Comparison of ENCODE assay signal across 4 cellular contexts in the genomic region with DNA sequence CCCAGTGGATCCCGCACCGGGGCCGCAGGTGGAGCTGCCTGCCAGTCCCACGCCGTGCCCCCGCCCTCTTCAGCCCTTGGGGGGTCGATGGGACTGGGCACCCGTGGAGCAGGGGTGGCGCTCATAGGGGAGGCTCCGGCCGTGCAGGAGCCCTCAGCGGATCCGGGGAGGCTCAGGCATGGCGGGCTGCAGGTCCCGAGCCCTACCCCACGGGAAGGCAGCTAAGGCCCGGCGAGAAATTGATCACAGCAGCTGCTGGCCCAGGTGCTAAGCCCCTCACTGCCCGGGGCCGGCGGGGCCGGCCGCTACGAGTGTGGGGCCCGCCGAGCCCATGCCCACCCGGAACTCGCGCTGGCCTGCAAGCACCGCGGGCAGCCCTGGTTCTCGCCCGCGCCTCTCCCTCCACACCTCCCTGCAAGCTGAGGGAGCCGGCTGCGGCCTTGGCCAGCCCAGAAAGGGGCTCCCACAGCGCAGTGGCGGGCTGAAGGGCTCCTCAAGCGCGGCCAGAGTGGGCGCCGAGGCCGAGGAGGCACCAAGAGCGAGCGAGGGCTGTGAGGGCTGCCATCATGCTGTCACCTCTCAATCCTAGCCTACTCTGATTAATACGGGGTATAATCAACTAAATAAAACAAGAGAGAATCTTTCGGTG. TPM values are rescaled to one million over a fixed set of nuclear protein-coding genes. Genes with fewer than 3 reads are reported as not detected.
DNase-seq lines count a peak whose midpoint lies in the region; TF ChIP-seq lines count a peak whose summit lies in the region.
"Not testable (repeated sequence)": the region's sequence is repeated elsewhere in the genome, so short reads cannot be mapped to it uniquely, and the experiment has no call there.

No MANE protein-coding gene starts in this region.

- intact Hi-C loops in testis (cut with DNase I; ENCODE audit: low total_unique reads), result not testable (repeated sequence)

- H3K27ac Mint-ChIP-seq in osteocyte (ENCODE audit: unreplicated experiment), result not testable (repeated sequence)

- not testable (repeated sequence) for H3K27me3 ChIP-seq in testis

- H3K36me3 Mint-ChIP-seq in osteocyte (ENCODE audit: unreplicated experiment), result not testable (repeated sequence)

- H3K27me3 Mint-ChIP-seq in osteocyte (ENCODE audit: unreplicated experiment), result peaks cover 25% of the 10 kb centered on the region

- WGBS in testis, 2 donors, result 84 to 91% methylated on average over 4 to 46 of the region's 47 CpGs

- peak overlapping the region; percentile 24 to 52 for H3K4me3 ChIP-seq in testis

- not testable (repeated sequence) for H3K4me1 ChIP-seq in testis

- not testable (repeated sequence) for TF ChIP-seq POLR2A in testis (IDR thresholded peaks at IDR 0.05)

- not testable (repeated sequence) for H3K9me3 ChIP-seq in testis

- H3K9me3 Mint-ChIP-seq in osteocyte (ENCODE audit: unreplicated experiment), result not testable (repeated sequence)

- not testable (repeated sequence) for H3K27ac ChIP-seq in testis

- H3K4me3 Mint-ChIP-seq in osteocyte (ENCODE audit: unreplicated experiment), result not testable (repeated sequence)

- not testable (repeated sequence) for H3K36me3 ChIP-seq in testis (ENCODE audit: low read depth, missing control alignments)

- TF ChIP-seq CTCF in osteocyte (IDR thresholded peaks at IDR 0.05); testis (IDR thresholded peaks at IDR 0.05): not testable (repeated sequence)

- peak; percentile 40 for DNase-seq in activated CD8-positive, alpha-beta memory T cell treated with anti-CD3 and anti-CD28 coated beads, Interleukin-2, amount 50 U/mL, for 48 hours
- DNase-seq in mesenteric fat pad (ENCODE audit: low spot score), result peak; percentile 81
- DNase-seq in osteocyte (ENCODE audit: extremely low spot score, unreplicated experiment), result peak; percentile 82
- not testable (repeated sequence) for DNase-seq in testis

- not testable (repeated sequence) for H3K4me1 Mint-ChIP-seq in osteocyte (ENCODE audit: unreplicated experiment)

RNA-seq across cellular contexts. Expression of a gene that starts 56.5 kb away (rescaled TPM):
- total RNA-seq in mesenteric fat pad (101 TPM), osteocyte (85.7 and 92.2 TPM in 2 replicates), testis (100 to 1,000 TPM in 1 of 2 donors, 10 to 100 TPM in 1; 82.5 to 109 TPM)
- 214 TPM for polyA plus RNA-seq in testis (ENCODE audit: insufficient read depth, low read depth, low replicate concordance)
